ENCODE assay signal across 9 cellular contexts in the genomic region with DNA sequence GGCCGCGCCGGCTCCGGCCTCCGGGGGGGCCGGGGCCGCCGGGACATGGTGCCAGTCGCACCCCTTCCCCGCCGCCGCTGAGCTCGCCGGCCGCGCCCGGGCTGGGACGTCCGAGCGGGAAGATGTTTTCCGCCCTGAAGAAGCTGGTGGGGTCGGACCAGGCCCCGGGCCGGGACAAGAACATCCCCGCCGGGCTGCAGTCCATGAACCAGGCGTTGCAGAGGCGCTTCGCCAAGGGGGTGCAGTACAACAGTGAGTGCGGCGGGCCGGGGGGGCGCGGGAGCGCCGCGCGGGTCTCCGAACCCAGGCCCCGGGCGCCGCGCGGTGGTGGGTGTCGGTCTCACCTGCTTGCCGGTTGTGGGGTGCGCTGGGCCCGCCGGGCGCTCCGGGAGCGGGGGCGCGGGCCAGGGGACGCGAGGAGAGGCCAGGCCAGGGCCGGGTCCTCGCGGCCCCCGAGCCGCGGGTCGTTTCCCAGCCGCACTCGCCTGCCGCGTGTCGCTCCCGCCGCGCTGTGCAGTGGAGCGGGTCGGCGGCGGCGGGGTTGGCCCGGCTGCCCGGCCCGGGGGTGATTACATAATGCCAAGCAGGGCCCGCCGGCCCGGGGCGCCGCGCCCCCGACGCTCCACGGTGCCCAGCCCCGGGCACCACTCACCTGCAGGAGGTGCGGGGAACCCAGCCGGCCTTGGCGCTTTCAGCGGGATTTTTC. TPM values are rescaled to one million over a fixed set of nuclear protein-coding genes. Genes with fewer than 3 reads are reported as not detected.
A peak's percentile ranks its signal among the peaks of the same experiment; 100 is the strongest.
DNase-seq lines count a peak whose midpoint lies in the region; ATAC-seq, FAIRE-seq and TF ChIP-seq lines count a peak whose summit lies in the region.
"Had no signal": no experiment of that assay in that cellular context is flagged by ENCODE, and none has a peak within 500 bp of the region (broad histone marks: within the 10 kb centered on the region; RNA-seq: fewer than 3 reads in every experiment).

No MANE protein-coding gene starts in this region.

- H3K4me1 ChIP-seq in heart left ventricle (peaks cover 13 to 45% (median 33%) of the 10 kb centered on the region in 12 donors), rectal smooth muscle tissue (ENCODE audit: control insufficient read depth, insufficient read depth, low read length) (peaks cover 15% of the 10 kb centered on the region)

- H3K27me3 ChIP-seq in heart left ventricle (no peaks in the 10 kb centered on the region), rectal smooth muscle tissue (ENCODE audit: control insufficient read depth, insufficient read depth, low read length) (no peaks in the 10 kb centered on the region)

- H3K4me3 ChIP-seq in heart left ventricle (peak overlapping the region; percentile 76 to 100 (median 94)), rectal smooth muscle tissue (ENCODE audit: low read length) (peak overlapping the region; percentile 89)

- FAIRE-seq in H54 (lab: Jason Lieb, UNC), result no peak
- FAIRE-seq: TTC549 had no signal

- ATAC-seq in heart left ventricle, result peak in 2 of 4 donors; percentile 16 to 20

- no peak for TF ChIP-seq CTCF in heart left ventricle (IDR thresholded peaks at IDR 0.05)

- TF ChIP-seq POLR2A in H54 (IDR thresholded peaks at IDR 0.05; ENCODE audit: low read depth, low read length), result no peak
- no peak for TF ChIP-seq POLR2A in heart left ventricle (IDR thresholded peaks at IDR 0.05)

- H3K9me3 ChIP-seq in heart left ventricle, result no peaks in the 10 kb centered on the region

- 0 to 2% (median 0%) methylated on average over 10 to 93 of the region's 93 CpGs for WGBS in heart left ventricle, 4 donors

- peak overlapping the region; percentile 49 for H3K9ac ChIP-seq in rectal smooth muscle tissue (ENCODE audit: low read length)

- H3K36me3 ChIP-seq in heart left ventricle, result peaks cover 0 to 32% (median 17%) of the 10 kb centered on the region in 9 donors
- peaks cover 5% of the 10 kb centered on the region for H3K36me3 ChIP-seq in rectal smooth muscle tissue (ENCODE audit: control insufficient read depth, insufficient read depth, low read length)

- intact Hi-C loops in heart left ventricle (cut with DNase I), result no loop called here

- H3K27ac ChIP-seq in heart left ventricle (peak overlapping the region; percentile 64 to 96 (median 92)), rectal smooth muscle tissue (ENCODE audit: low read depth, low read length) (peak overlapping the region; percentile 55)

- DNase-seq in GM03348 (ENCODE audit: low spot score) (peak; percentile 51), H54 (ENCODE audit: insufficient read length, low spot score) (peak; percentile 68), NCI-H146 treated with DMSO at 0.1 percent for 48 hours (lab: John Stamatoyannopoulos, UW; ENCODE audit: unreplicated experiment) (peak; percentile 0), activated gamma-delta T cell (lab: John Stamatoyannopoulos, UW) (peak; percentile 40), heart left ventricle (peak in 2 of 5 donors; percentile 40 to 50), NCI-H2029 treated with DMSO at 0.1 percent for 48 hours (lab: John Stamatoyannopoulos, UW) (no peak), DMS114 treated with DMSO at 0.1 percent for 48 hours (lab: John Stamatoyannopoulos, UW; ENCODE audit: unreplicated experiment) (no peak)

RNA-seq across cellular contexts. Expression of gene RABL6, which starts 0.5 kb away (rescaled TPM):
- total RNA-seq in heart left ventricle, result 10 to 100 TPM; 59.4 to 82.2 (median 71.6) TPM
- polyA plus RNA-seq in heart left ventricle, result 10 to 100 TPM; 63.5 to 90.8 TPM

RNA-seq across cellular contexts. Expression of gene CCDC183, which starts 12.1 kb away (rescaled TPM):
- total RNA-seq in heart left ventricle, result 1 to 10 TPM in 7 of 9 donors, under 1 TPM in 2; 0.64 to 3.8 (median 1.4) TPM
- polyA plus RNA-seq in heart left ventricle, result 1 to 10 TPM in 1 of 2 donors, under 1 TPM in 1; 0.32 to 4.7 TPM

RNA-seq across cellular contexts. Expression of gene TMEM141, which starts 17.1 kb away (rescaled TPM):
- 100 to 1,000 TPM in 1 of 9 donors, 10 to 100 TPM in 8; 45.6 to 122 (median 63.3) TPM for total RNA-seq in heart left ventricle
- 100 to 1,000 TPM in 1 of 2 donors, 10 to 100 TPM in 1; 86.1 to 116 TPM for polyA plus RNA-seq in heart left ventricle

RNA-seq across cellular contexts. Expression of gene AJM1, which starts 34.0 kb away (rescaled TPM):
- total RNA-seq in heart left ventricle, result 1 to 10 TPM; 2.6 to 7.0 (median 6.2) TPM
- polyA plus RNA-seq in heart left ventricle, result 1 to 10 TPM; 2.8 to 5.5 TPM

RNA-seq across cellular contexts. Expression of gene PHPT1, which starts 41.0 kb away (rescaled TPM):
- total RNA-seq in heart left ventricle, result 100 to 1,000 TPM; 230 to 386 (median 266) TPM
- 100 to 1,000 TPM; 225 to 717 TPM for polyA plus RNA-seq in heart left ventricle

Comparison
In these comparisons a context has a peak if more than half of its experiments do, and no peak if none do; other contexts are left out.
1. DNase-seq: peak in GM03348 (single experiment), H54 (single experiment), NCI-H146 treated with DMSO at 0.1 percent for 48 hours (single experiment) and activated gamma-delta T cell (single experiment); none in NCI-H2029 treated with DMSO at 0.1 percent for 48 hours (single experiment) and DMS114 treated with DMSO at 0.1 percent for 48 hours (single experiment).